ENCODE assay signal across 8 cellular contexts in genomic region chr1:156747737-156748669, GRCh38. TPM values are rescaled to one million over a fixed set of nuclear protein-coding genes. Genes with fewer than 3 reads are reported as not detected.
DNase-seq lines count a peak whose midpoint lies in the region; ATAC-seq and TF ChIP-seq lines count a peak whose summit lies in the region.

No MANE protein-coding gene starts in this region.

- H3K4me1 ChIP-seq in right lobe of liver: peaks cover 0 to 41% (median 21%) of the 10 kb centered on the region in 4 donors

- peaks cover 12% of the 10 kb centered on the region for H3K36me3 Mint-ChIP-seq in activated naive CD4-positive, alpha-beta T cell treated with anti-CD3 and anti-CD28 coated beads, Interleukin-2, amount 50 U/mL, for 24 hours
- H3K36me3 Mint-ChIP-seq in type B pancreatic cell: peaks cover 8% of the 10 kb centered on the region

- no peaks in the 10 kb centered on the region for H3K9me3 Mint-ChIP-seq in activated naive CD4-positive, alpha-beta T cell treated with anti-CD3 and anti-CD28 coated beads, Interleukin-2, amount 50 U/mL, for 24 hours
- H3K9me3 Mint-ChIP-seq in type B pancreatic cell: no peaks in the 10 kb centered on the region

- no peak for TF ChIP-seq POLR2A in right lobe of liver (IDR thresholded peaks at IDR 0.05)

- intact Hi-C loops in right lobe of liver (cut with DNase I): no loop called here

- peak overlapping the region; percentile 73 to 89 (median 78) for H3K4me3 ChIP-seq in right lobe of liver

- H3K9me3 ChIP-seq in right lobe of liver: no peaks in the 10 kb centered on the region

- WGBS in right lobe of liver (ENCODE audit: insufficient coverage, low coverage, low lambda C conversion rate, missing lambda C conversion rate): 0% methylated on average over 6 of the region's 8 CpGs

- no peak for TF ChIP-seq CTCF in right lobe of liver (IDR thresholded peaks at IDR 0.05)
- no peak for TF ChIP-seq CTCF in type B pancreatic cell (conservative IDR thresholded peaks at IDR 0.05)

- H3K4me1 Mint-ChIP-seq in activated naive CD4-positive, alpha-beta T cell treated with anti-CD3 and anti-CD28 coated beads, Interleukin-2, amount 50 U/mL, for 24 hours: peaks cover 54% of the 10 kb centered on the region
- peaks cover 36% of the 10 kb centered on the region for H3K4me1 Mint-ChIP-seq in type B pancreatic cell (ENCODE audit: unreplicated experiment)

- no peaks in the 10 kb centered on the region for H3K27me3 Mint-ChIP-seq in activated naive CD4-positive, alpha-beta T cell treated with anti-CD3 and anti-CD28 coated beads, Interleukin-2, amount 50 U/mL, for 24 hours
- no peaks in the 10 kb centered on the region for H3K27me3 Mint-ChIP-seq in type B pancreatic cell

- ATAC-seq in right lobe of liver (no peak), GM21528 (IDR thresholded peaks at IDR 0.05; ENCODE audit: low FRiP score, unreplicated experiment) (no peak)

- peak overlapping the region; percentile 94 for H3K27ac Mint-ChIP-seq in activated naive CD4-positive, alpha-beta T cell treated with anti-CD3 and anti-CD28 coated beads, Interleukin-2, amount 50 U/mL, for 24 hours
- H3K27ac Mint-ChIP-seq in type B pancreatic cell: peak overlapping the region; percentile 99

- H3K27ac ChIP-seq in angular gyrus (ENCODE audit: low read depth, low read length) (peak overlapping the region; percentile 95), right lobe of liver (peak overlapping the region; percentile 96 to 97 (median 97))

- peaks cover 0 to 21% (median 5%) of the 10 kb centered on the region in 4 donors for H3K36me3 ChIP-seq in right lobe of liver

- no peak for DNase-seq in activated naive CD4-positive, alpha-beta T cell treated with anti-CD3 and anti-CD28 coated beads, Interleukin-2, amount 50 U/mL, for 16 hours
- DNase-seq in right lobe of liver (no peak), type B pancreatic cell (ENCODE audit: extremely low spot score, unreplicated experiment) (no peak), NCI-H1930 (lab: John Stamatoyannopoulos, UW) (no peak)
- DNase-seq in stimulated activated CD4-positive, alpha-beta T cell treated with anti-CD3 and anti-CD28 coated beads, Interleukin-4, amount 100 ng/mL, for 24 hours: no peak

- H3K4me3 Mint-ChIP-seq in activated naive CD4-positive, alpha-beta T cell treated with anti-CD3 and anti-CD28 coated beads, Interleukin-2, amount 50 U/mL, for 24 hours: peak overlapping the region; percentile 90
- H3K4me3 Mint-ChIP-seq in type B pancreatic cell: peak overlapping the region; percentile 96

- no peaks in the 10 kb centered on the region for H3K27me3 ChIP-seq in right lobe of liver

RNA-seq across cellular contexts. Expression of gene HDGF, which starts 3.5 kb away (rescaled TPM):
- total RNA-seq in right lobe of liver (100 to 1,000 TPM; 131 to 192 (median 157) TPM), type B pancreatic cell (ENCODE audit: low replicate concordance) (249 and 270 TPM in 2 replicates)

RNA-seq across cellular contexts. Expression of gene MRPL24, which starts 7.1 kb away (rescaled TPM):
- total RNA-seq in right lobe of liver (10 to 100 TPM; 47.2 to 83.2 (median 61.4) TPM), type B pancreatic cell (ENCODE audit: low replicate concordance) (47.4 and 58.6 TPM in 2 replicates)

RNA-seq across cellular contexts. Expression of gene PRCC, which starts 19.3 kb away (rescaled TPM):
- total RNA-seq in right lobe of liver (10 to 100 TPM; 17.4 to 23.4 (median 19.7) TPM), type B pancreatic cell (ENCODE audit: low replicate concordance) (79.1 and 81.8 TPM in 2 replicates)

RNA-seq across cellular contexts. Expression of gene ISG20L2, which starts 19.4 kb away (rescaled TPM):
- total RNA-seq in right lobe of liver (10 to 100 TPM; 10.3 to 14.1 (median 12.2) TPM), type B pancreatic cell (ENCODE audit: low replicate concordance) (35.3 and 42.0 TPM in 2 replicates)

RNA-seq across cellular contexts. Expression of gene METTL25B, which starts 19.7 kb away (rescaled TPM):
- total RNA-seq in right lobe of liver (10 to 100 TPM; 11.6 to 25.7 (median 20.6) TPM), type B pancreatic cell (ENCODE audit: low replicate concordance) (35.2 and 39.7 TPM in 2 replicates)
